ENCODE assay signal across 14 cellular contexts in the genomic region with DNA sequence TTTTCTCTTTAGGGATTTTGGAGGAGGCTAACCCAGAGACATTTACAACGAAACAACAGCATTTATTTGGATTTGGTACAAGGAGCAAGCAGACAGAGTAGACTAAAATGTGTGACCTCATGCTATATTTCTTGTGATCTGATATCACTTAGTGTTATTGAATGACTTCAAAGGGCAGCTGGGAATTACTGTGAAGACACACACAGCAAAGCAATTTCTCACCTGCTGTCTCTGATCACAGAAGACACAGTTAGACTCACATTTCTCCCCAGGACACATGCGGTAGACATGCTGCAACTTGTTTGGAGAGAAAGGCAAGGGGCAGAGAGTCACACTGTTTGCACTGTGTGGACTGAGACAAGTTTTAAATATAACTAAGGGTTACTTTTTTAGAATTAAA.
DNase-seq lines count a peak whose midpoint lies in the region; ATAC-seq and TF ChIP-seq lines count a peak whose summit lies in the region.
"Had no signal": no experiment of that assay in that cellular context is flagged by ENCODE, and none has a peak within 500 bp of the region (broad histone marks: within the 10 kb centered on the region; RNA-seq: fewer than 3 reads in every experiment).

No MANE protein-coding gene starts in this region.

- no peaks in the 10 kb centered on the region for H3K27me3 ChIP-seq in right atrium auricular region
- no peaks in the 10 kb centered on the region for H3K27me3 ChIP-seq in uterus
- H3K27me3 ChIP-seq: ascending aorta had no signal

- peaks cover 0 to 36% of the 10 kb centered on the region in 2 donors for H3K4me1 ChIP-seq in right atrium auricular region
- peaks cover 22% of the 10 kb centered on the region for H3K4me1 ChIP-seq in mesodermal cell (ENCODE audit: control insufficient read depth, insufficient read depth, low read length, poor library complexity, severe bottlenecking)
- H3K4me1 ChIP-seq in uterus = peaks cover 0 to 7% of the 10 kb centered on the region in 2 donors

- intact Hi-C loops in left ventricle myocardium superior (cut with micrococcal nuclease) (no loop called here), uterus (cut with DNase I; ENCODE audit: low total_unique reads) (no loop called here)

- ATAC-seq in left ventricle myocardium superior (peak; percentile 8), GM18519 (IDR thresholded peaks at IDR 0.05; ENCODE audit: low FRiP score, unreplicated experiment) (no peak), GM21423 (IDR thresholded peaks at IDR 0.05; ENCODE audit: unreplicated experiment) (no peak)
- ATAC-seq: T-helper 17 cell had no signal

- H3K27ac ChIP-seq in right atrium auricular region (peak overlapping the region in 1 of 2 donors; percentile 78), mesodermal cell (ENCODE audit: low read depth, low read length, severe bottlenecking) (peak overlapping the region; percentile 51), uterus (peak overlapping the region; percentile 24 to 48)

- H3K4me3 ChIP-seq in right atrium auricular region (no peak overlapping the region), choroid plexus epithelial cell (ENCODE audit: low read depth, low read length) (no peak overlapping the region), mesodermal cell (ENCODE audit: extremely low read depth, insufficient read depth, low read length, poor library complexity, severe bottlenecking) (no peak overlapping the region), uterus (no peak overlapping the region)
- H3K4me3 ChIP-seq: ascending aorta had no signal

- TF ChIP-seq CTCF in right atrium auricular region (IDR thresholded peaks at IDR 0.05) (no peak), choroid plexus epithelial cell (conservative IDR thresholded peaks at IDR 0.05; ENCODE audit: low read depth, low read length) (no peak), uterus (IDR thresholded peaks at IDR 0.05) (no peak)

- DNase-seq in left ventricle myocardium superior (no peak), right atrium auricular region (ENCODE audit: low spot score) (no peak), choroid plexus epithelial cell (ENCODE audit: low read depth) (peak; percentile 56), uterus (no peak)
- no peak for DNase-seq in activated CD8-positive, alpha-beta memory T cell treated with anti-CD3 and anti-CD28 coated beads, Interleukin-2, amount 50 U/mL, for 48 hours
- DNase-seq: GF-D8, H9, immature natural killer cell, RPMI8226, T-helper 17 cell had no signal

- TF ChIP-seq POLR2A in uterus (IDR thresholded peaks at IDR 0.05) = no peak

- WGBS in mesodermal cell (ENCODE audit: insufficient coverage in 2 of 2), 2 experiments = no CpG with 5 or more reads among the region's 2 CpGs

- H3K9me3 ChIP-seq in right atrium auricular region (no peaks in the 10 kb centered on the region), mesodermal cell (ENCODE audit: control insufficient read depth, low read length) (no peaks in the 10 kb centered on the region), uterus (no peaks in the 10 kb centered on the region)
- H3K9me3 ChIP-seq: ascending aorta had no signal

- no peaks in the 10 kb centered on the region for H3K36me3 ChIP-seq in right atrium auricular region
- no peaks in the 10 kb centered on the region for H3K36me3 ChIP-seq in mesodermal cell (ENCODE audit: control insufficient read depth, insufficient read depth, low read length)
- no peaks in the 10 kb centered on the region for H3K36me3 ChIP-seq in uterus
- H3K36me3 ChIP-seq: ascending aorta had no signal
